19 cellular contexts compared by ENCODE assay signal in genomic region chr4:97866821-97867556, GRCh38.
"Had no signal": no experiment of that assay in that cellular context is flagged by ENCODE, and none has a peak within 500 bp of the region (broad histone marks: within the 10 kb centered on the region; RNA-seq: fewer than 3 reads in every experiment).

No MANE protein-coding gene starts in this region.

- DNase-seq: activated B cell treated with CpG ODN at 0.5 μM for 24 hours; activated CD4-positive, alpha-beta T cell treated with anti-CD3 and anti-CD28 coated beads for 48 hours; activated CD8-positive, alpha-beta T cell treated with anti-CD3 and anti-CD28 coated beads for 36 hours; activated gamma-delta T cell treated with Interleukin-2 at 50 U/mL for 16 hours; activated naive CD8-positive, alpha-beta T cell treated with anti-CD3 and anti-CD28 coated beads for 36 hours; activated T-cell treated with anti-CD3 and anti-CD28 coated beads, Interleukin-2, amount 50 U/mL, for 72 hours; cerebellar nuclear complex; dermis blood vessel endothelial cell; gastrocnemius medialis; left ventricle myocardium superior; mesendoderm; occipital lobe; sigmoid colon; spleen; SW 1271; upper lobe of left lung had no signal

- H3K4me1 Mint-ChIP-seq: activated B cell treated with CpG ODN at 0.5 μM for 24 hours; activated naive CD8-positive, alpha-beta T cell treated with anti-CD3 and anti-CD28 coated beads for 36 hours had no signal

- H3K27ac Mint-ChIP-seq: activated B cell treated with CpG ODN at 0.5 μM for 24 hours; activated CD8-positive, alpha-beta T cell treated with anti-CD3 and anti-CD28 coated beads for 36 hours; activated naive CD8-positive, alpha-beta T cell treated with anti-CD3 and anti-CD28 coated beads for 36 hours; activated T-cell treated with anti-CD3 and anti-CD28 coated beads, Interleukin-2, amount 50 U/mL, for 72 hours; natural killer cell treated with Interleukin-12 subunit alpha and Interleukin-12 subunit beta and Interleukin-15 and Interleukin-18, amount 100 ng/mL, for 72 hours; stimulated activated naive CD8-positive, alpha-beta T cell treated with anti-CD3 and anti-CD28 coated beads, Interleukin-15, Interleukin-2, amounts not matched to agents 100 ng/mL and 50 ng/mL, for 24 hours had no signal

- H3K4me3 Mint-ChIP-seq: activated B cell treated with CpG ODN at 0.5 μM for 24 hours; activated CD8-positive, alpha-beta T cell treated with anti-CD3 and anti-CD28 coated beads for 36 hours; activated naive CD8-positive, alpha-beta T cell treated with anti-CD3 and anti-CD28 coated beads for 36 hours; activated T-cell treated with anti-CD3 and anti-CD28 coated beads, Interleukin-2, amount 50 U/mL, for 72 hours; natural killer cell treated with Interleukin-12 subunit alpha and Interleukin-12 subunit beta and Interleukin-15 and Interleukin-18, amount 100 ng/mL, for 72 hours; stimulated activated naive CD8-positive, alpha-beta T cell treated with anti-CD3 and anti-CD28 coated beads, Interleukin-15, Interleukin-2, amounts not matched to agents 100 ng/mL and 50 ng/mL, for 24 hours had no signal

- H3K36me3 Mint-ChIP-seq: activated naive CD8-positive, alpha-beta T cell treated with anti-CD3 and anti-CD28 coated beads for 36 hours had no signal

- ATAC-seq: activated CD8-positive, alpha-beta T cell treated with anti-CD3 and anti-CD28 coated beads for 36 hours; activated T-cell treated with anti-CD3 and anti-CD28 coated beads, Interleukin-2, amount 50 U/mL, for 72 hours; gastrocnemius medialis; left ventricle myocardium superior; natural killer cell treated with Interleukin-12 subunit alpha and Interleukin-12 subunit beta and Interleukin-15 and Interleukin-18, amount 100 ng/mL, for 72 hours had no signal

- H3K27ac ChIP-seq: gastrocnemius medialis, prostate gland, sigmoid colon, spleen, upper lobe of left lung had no signal

- H3K27me3 Mint-ChIP-seq: activated B cell treated with CpG ODN at 0.5 μM for 24 hours; activated CD8-positive, alpha-beta T cell treated with anti-CD3 and anti-CD28 coated beads for 36 hours; activated naive CD8-positive, alpha-beta T cell treated with anti-CD3 and anti-CD28 coated beads for 36 hours; natural killer cell treated with Interleukin-12 subunit alpha and Interleukin-12 subunit beta and Interleukin-15 and Interleukin-18, amount 100 ng/mL, for 72 hours; stimulated activated naive CD8-positive, alpha-beta T cell treated with anti-CD3 and anti-CD28 coated beads, Interleukin-15, Interleukin-2, amounts not matched to agents 100 ng/mL and 50 ng/mL, for 24 hours had no signal
